8 cellular contexts compared by ENCODE assay signal in genomic region chr12:34219046-34219770, GRCh38.
DNase-seq lines count a peak whose midpoint lies in the region; FAIRE-seq and TF ChIP-seq lines count a peak whose summit lies in the region.

No MANE protein-coding gene starts in this region.

- TF ChIP-seq EP300 in transverse colon (IDR thresholded peaks at IDR 0.05; ENCODE audit: low read depth), result no peak

- H3K4me3 ChIP-seq in breast epithelium, result peak overlapping the region; percentile 20 to 60 (median 45)
- H3K4me3 ChIP-seq in keratinocyte (ENCODE audit: control insufficient read depth in 2 of 3, extremely low read depth in 1 of 3, insufficient read depth in 2 of 3, low read depth in 1 of 3, low read length in 3 of 3), result no peak overlapping the region
- H3K4me3 ChIP-seq in transverse colon, result peak overlapping the region in 3 of 4 donors; percentile 14 to 27 (median 17)

- CTCF ChIA-PET in MCF 10A (lab: Yijun Ruan, JAX), result interaction anchor here (0.7 to 1.6 kb wide), 3 partner anchors 11 to 500 kb away, joined by 3 to 8 read pairs (median 4); no protein-coding TSS in a partner anchor
- CTCF ChIA-PET in RWPE1 (lab: Yijun Ruan, JAX), result no interaction called here

- no peaks in the 10 kb centered on the region for H3K36me3 Mint-ChIP-seq in MCF 10A (ENCODE audit: insufficient read depth, unreplicated experiment)

- H3K9me3 ChIP-seq in breast epithelium (no peaks in the 10 kb centered on the region), keratinocyte (ENCODE audit: control insufficient read depth, low read depth, low read length) (no peaks in the 10 kb centered on the region), transverse colon (no peaks in the 10 kb centered on the region)

- no peak for FAIRE-seq in keratinocyte (lab: Jason Lieb, UNC)

- H3K27me3 ChIP-seq in breast epithelium (no peaks in the 10 kb centered on the region), keratinocyte (ENCODE audit: control insufficient read depth, extremely low read depth, insufficient read depth, low read length) (no peaks in the 10 kb centered on the region), transverse colon (no peaks in the 10 kb centered on the region)

- H3K27ac ChIP-seq in breast epithelium (no peak overlapping the region), RWPE1 (no peak overlapping the region), keratinocyte (ENCODE audit: control insufficient read depth, insufficient read depth, low read length) (no peak overlapping the region), transverse colon (no peak overlapping the region)

- H4K20me1 ChIP-seq in keratinocyte (ENCODE audit: control insufficient read depth, extremely low read depth, insufficient read depth, low read length), result no peaks in the 10 kb centered on the region

- peaks cover 10% of the 10 kb centered on the region for H3K9me3 Mint-ChIP-seq in MCF 10A (ENCODE audit: unreplicated experiment)

- no peak overlapping the region for H3K9ac ChIP-seq in keratinocyte (ENCODE audit: control insufficient read depth, extremely low read depth, insufficient read depth, low read length)

- H3K4me1 Mint-ChIP-seq in MCF 10A (ENCODE audit: insufficient read depth, unreplicated experiment), result peaks cover 8% of the 10 kb centered on the region

- BruUV-seq in MCF 10A (replicated peaks; lab: Mats Ljungman, UMichigan), result no TSS peak

- H3K9me1 ChIP-seq in keratinocyte (ENCODE audit: control insufficient read depth, extremely low read depth, insufficient read depth, low read length), result no peaks in the 10 kb centered on the region

- H3K36me3 ChIP-seq in breast epithelium (no peaks in the 10 kb centered on the region), keratinocyte (ENCODE audit: control insufficient read depth in 2 of 2, extremely low read depth in 1 of 2, insufficient read depth in 2 of 2, low read length in 2 of 2) (no peaks in the 10 kb centered on the region), transverse colon (no peaks in the 10 kb centered on the region)

- H3K4me3 Mint-ChIP-seq in MCF 10A (ENCODE audit: unreplicated experiment), result no peak overlapping the region

- H3K4me1 ChIP-seq in breast epithelium, result no peaks in the 10 kb centered on the region
- no peaks in the 10 kb centered on the region for H3K4me1 ChIP-seq in keratinocyte (ENCODE audit: control insufficient read depth, extremely low read depth, insufficient read depth, low read length)
- H3K4me1 ChIP-seq in transverse colon, result peaks cover 0 to 6% (median 0%) of the 10 kb centered on the region in 4 donors

- H3K79me2 ChIP-seq in keratinocyte (ENCODE audit: control insufficient read depth, insufficient read depth, low read length), result no peaks in the 10 kb centered on the region

- TF ChIP-seq POLR2A in breast epithelium (IDR thresholded peaks at IDR 0.05), result no peak
- TF ChIP-seq POLR2A in transverse colon (IDR thresholded peaks at IDR 0.05), result no peak
- TF ChIP-seq POLR2A in erythroblast (IDR thresholded peaks at IDR 0.05; ENCODE audit: low read length), result no peak

- DNase-seq in breast epithelium (ENCODE audit: low spot score in 2 of 2) (no peak), MCF 10A (ENCODE audit: unreplicated experiment) (no peak), RWPE1 (ENCODE audit: low spot score) (peak; percentile 4), keratinocyte (ENCODE audit: low read depth, low spot score) (no peak), transverse colon (no peak), NCI-H2171 treated with DMSO at 0.1 percent for 48 hours (lab: John Stamatoyannopoulos, UW) (no peak), NCI-H2081 treated with DMSO at 0.1 percent for 48 hours (lab: John Stamatoyannopoulos, UW) (no peak), erythroblast (lab: John Stamatoyannopoulos, UW) (no peak)

- no peak overlapping the region for H3K4me2 ChIP-seq in keratinocyte (ENCODE audit: control insufficient read depth, extremely low read depth, insufficient read depth, low read depth, low read length)

- in situ Hi-C loops in transverse colon (cut with MboI; ENCODE audit: low pct_ligation_motif_present in 1 of 4, low pct_unique_long_range_greater_than_20kb in 1 of 4, low sequenced_read_pairs in 3 of 4), result loop anchor here in 2 of 4 donors (10.0 to 25.0 kb wide), 2 partner anchors 94 to 107 kb away; no protein-coding TSS in a partner anchor

- TF ChIP-seq CTCF in breast epithelium (IDR thresholded peaks at IDR 0.05) (no peak), MCF 10A (IDR thresholded peaks at IDR 0.05; ENCODE audit: unreplicated experiment) (no peak), RWPE1 (conservative IDR thresholded peaks at IDR 0.05; ENCODE audit: low read depth) (no peak), keratinocyte (optimal IDR thresholded peaks at IDR 0.05 in 1 of 3, IDR thresholded peaks at IDR 0.05 in 1 of 3, conservative IDR thresholded peaks at IDR 0.05 in 1 of 3; ENCODE audit: extremely low read depth in 1 of 3, insufficient read depth in 2 of 3, low read length in 3 of 3) (no peak), transverse colon (IDR thresholded peaks at IDR 0.05) (no peak)

- no peaks in the 10 kb centered on the region for H3K27me3 Mint-ChIP-seq in MCF 10A (ENCODE audit: insufficient read depth, unreplicated experiment)

- no peak overlapping the region for H3K27ac Mint-ChIP-seq in MCF 10A (ENCODE audit: low read depth, unreplicated experiment)

- intact Hi-C loops in breast epithelium (cut with DNase I; ENCODE audit: low total_unique reads), result no loop called here
- intact Hi-C loops in MCF 10A (cut with micrococcal nuclease), result loop anchor here (2.0 kb wide), 2 partner anchors 180 to 406 kb away; no protein-coding TSS in a partner anchor
- intact Hi-C loops in transverse colon (cut with DNase I; ENCODE audit: low total_unique reads), result loop anchor here (5.0 kb wide), 1 partner anchor 92 kb away; no protein-coding TSS in a partner anchor

- WGBS in transverse colon (ENCODE audit: low coverage in 1 of 2), 2 donors, result 75% methylated on average over 42 of the region's 42 CpGs; no CpG with 5 or more reads in 1 of the 2 donors

- peak overlapping the region; percentile 26 for H2AFZ ChIP-seq in keratinocyte (ENCODE audit: control insufficient read depth, low read length)

- POLR2A ChIA-PET in MCF 10A (lab: Yijun Ruan, JAX) (no interaction called here), RWPE1 (lab: Yijun Ruan, JAX; ENCODE audit: low non-redundant PET) (no interaction called here)

- dilution Hi-C loops in keratinocyte (cut with MboI; ENCODE audit: extremely low pct_ligation_motif_present, low sequenced_read_pairs), result no loop called here

Comparison
In these comparisons a context has a peak if more than half of its experiments do, and no peak if none do; other contexts are left out.
1. H3K4me3 ChIP-seq: peak in breast epithelium (3 of 3) and transverse colon (3 of 4); none in keratinocyte (0 of 3).